Comparison of ENCODE assay signal across 1 cellular context in the genomic region with DNA sequence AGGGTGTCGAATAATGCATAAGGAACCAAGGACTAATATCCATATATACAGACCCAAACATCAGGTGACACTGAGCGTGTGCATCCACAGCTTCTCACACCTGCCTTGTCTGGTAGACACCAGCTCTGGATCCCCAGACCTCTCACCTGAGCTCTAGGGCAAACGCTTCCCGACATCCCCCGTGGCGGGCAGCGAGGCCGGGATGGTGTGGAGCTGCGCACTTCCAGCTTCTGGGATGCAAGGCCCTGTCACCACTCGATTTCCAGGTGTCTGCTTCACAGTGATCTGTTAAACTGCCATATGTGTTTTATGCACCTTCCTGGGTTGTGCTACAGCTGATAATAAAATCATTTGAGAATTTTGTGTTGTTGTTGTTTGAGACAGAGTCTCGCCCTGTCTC.
TF ChIP-seq lines count a peak whose summit lies in the region.

No MANE protein-coding gene starts in this region.

TF ChIP-seq in GM12878, 131 proteins besides CTCF, POLR2A, EP300 and RAD21 (continued from another document):
- TF ChIP-seq, protein P1, sequence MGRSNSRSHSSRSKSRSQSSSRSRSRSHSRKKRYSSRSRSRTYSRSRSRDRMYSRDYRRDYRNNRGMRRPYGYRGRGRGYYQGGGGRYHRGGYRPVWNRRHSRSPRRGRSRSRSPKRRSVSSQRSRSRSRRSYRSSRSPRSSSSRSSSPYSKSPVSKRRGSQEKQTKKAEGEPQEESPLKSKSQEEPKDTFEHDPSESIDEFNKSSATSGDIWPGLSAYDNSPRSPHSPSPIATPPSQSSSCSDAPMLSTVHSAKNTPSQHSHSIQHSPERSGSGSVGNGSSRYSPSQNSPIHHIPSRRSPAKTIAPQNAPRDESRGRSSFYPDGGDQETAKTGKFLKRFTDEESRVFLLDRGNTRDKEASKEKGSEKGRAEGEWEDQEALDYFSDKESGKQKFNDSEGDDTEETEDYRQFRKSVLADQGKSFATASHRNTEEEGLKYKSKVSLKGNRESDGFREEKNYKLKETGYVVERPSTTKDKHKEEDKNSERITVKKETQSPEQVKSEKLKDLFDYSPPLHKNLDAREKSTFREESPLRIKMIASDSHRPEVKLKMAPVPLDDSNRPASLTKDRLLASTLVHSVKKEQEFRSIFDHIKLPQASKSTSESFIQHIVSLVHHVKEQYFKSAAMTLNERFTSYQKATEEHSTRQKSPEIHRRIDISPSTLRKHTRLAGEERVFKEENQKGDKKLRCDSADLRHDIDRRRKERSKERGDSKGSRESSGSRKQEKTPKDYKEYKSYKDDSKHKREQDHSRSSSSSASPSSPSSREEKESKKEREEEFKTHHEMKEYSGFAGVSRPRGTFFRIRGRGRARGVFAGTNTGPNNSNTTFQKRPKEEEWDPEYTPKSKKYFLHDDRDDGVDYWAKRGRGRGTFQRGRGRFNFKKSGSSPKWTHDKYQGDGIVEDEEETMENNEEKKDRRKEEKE (IDR thresholded peaks at IDR 0.05): no peak
- TF ChIP-seq ZBED1 (IDR thresholded peaks at IDR 0.05; ENCODE audit: borderline replicate concordance): no peak
- TF ChIP-seq BMI1 (IDR thresholded peaks at IDR 0.05; ENCODE audit: borderline replicate concordance): no peak
- no peak for TF ChIP-seq POLR2AphosphoS2 (IDR thresholded peaks at IDR 0.05; ENCODE audit: low read depth, low read length)
